Comparison of ENCODE assay signal across 37 cellular contexts in genomic region chr2:127688405-127688804, GRCh38. TPM values are rescaled to one million over a fixed set of nuclear protein-coding genes. Genes with fewer than 3 reads are reported as not detected.
"Had no signal": no experiment of that assay in that cellular context is flagged by ENCODE, and none has a peak within 500 bp of the region (broad histone marks: within the 10 kb centered on the region; RNA-seq: fewer than 3 reads in every experiment).

No MANE protein-coding gene starts in this region.

- DNase-seq: Karpas-422, Kasumi-1, MG63, MM.1S, MV-4-11, NCI-H1048, NCI-H1092, NCI-H1092 treated with DMSO at 0.1 percent for 48 hours, NCI-H1105, NCI-H1105 treated with DMSO at 0.1 percent for 48 hours, NCI-H1417, NCI-H1417 treated with DMSO at 0.1 percent for 48 hours, NCI-H1436, NCI-H1436 treated with DMSO at 0.1 percent for 48 hours, NCI-H146, NCI-H1694, NCI-H1694 treated with DMSO at 0.1 percent for 48 hours, NCI-H187, NCI-H187 treated with DMSO at 0.1 percent for 48 hours, NCI-H1930, NCI-H2029, NCI-H2081, NCI-H2081 treated with DMSO at 0.1 percent for 48 hours, NCI-H2107, NCI-H2171, NCI-H2171 treated with DMSO at 0.1 percent for 48 hours, NCI-H2227 treated with DMSO at 0.1 percent for 48 hours, NCI-H226, NCI-H345, NCI-H446, NCI-H446 treated with DMSO at 0.1 percent for 48 hours, NCI-H510A, NCI-H510A treated with DMSO at 0.1 percent for 48 hours, NCI-H524 had no signal

- H3K4me3 ChIP-seq: MG63 had no signal

- H3K36me3 ChIP-seq: MG63 had no signal

RNA-seq across cellular contexts. Expression of gene LIMS2, which starts 13.1 kb away (rescaled TPM):
- total RNA-seq: MCF 10A, NCI-H460 had no signal

RNA-seq across cellular contexts. Expression of gene GPR17, which starts 42.5 kb away (rescaled TPM):
- total RNA-seq: LHCN-M2, MCF 10A, NCI-H460 had no signal
